1 cellular context compared by ENCODE assay signal in genomic region chr10:102674566-102674965, GRCh38.
TF ChIP-seq lines count a peak whose summit lies in the region.

No MANE protein-coding gene starts in this region.

TF ChIP-seq in GM12878, 131 proteins besides CTCF, POLR2A, EP300 and RAD21:
- TF ChIP-seq, protein P1, sequence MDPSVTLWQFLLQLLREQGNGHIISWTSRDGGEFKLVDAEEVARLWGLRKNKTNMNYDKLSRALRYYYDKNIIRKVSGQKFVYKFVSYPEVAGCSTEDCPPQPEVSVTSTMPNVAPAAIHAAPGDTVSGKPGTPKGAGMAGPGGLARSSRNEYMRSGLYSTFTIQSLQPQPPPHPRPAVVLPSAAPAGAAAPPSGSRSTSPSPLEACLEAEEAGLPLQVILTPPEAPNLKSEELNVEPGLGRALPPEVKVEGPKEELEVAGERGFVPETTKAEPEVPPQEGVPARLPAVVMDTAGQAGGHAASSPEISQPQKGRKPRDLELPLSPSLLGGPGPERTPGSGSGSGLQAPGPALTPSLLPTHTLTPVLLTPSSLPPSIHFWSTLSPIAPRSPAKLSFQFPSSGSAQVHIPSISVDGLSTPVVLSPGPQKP (IDR thresholded peaks at IDR 0.05; ENCODE audit: low read depth, low read length), result no peak
- TF ChIP-seq YY1 (IDR thresholded peaks at IDR 0.05; ENCODE audit: low read depth, low read length) (no peak), MYB (IDR thresholded peaks at IDR 0.05; ENCODE audit: borderline replicate concordance, low read depth, low read length) (no peak)
